In the genomic region with DNA sequence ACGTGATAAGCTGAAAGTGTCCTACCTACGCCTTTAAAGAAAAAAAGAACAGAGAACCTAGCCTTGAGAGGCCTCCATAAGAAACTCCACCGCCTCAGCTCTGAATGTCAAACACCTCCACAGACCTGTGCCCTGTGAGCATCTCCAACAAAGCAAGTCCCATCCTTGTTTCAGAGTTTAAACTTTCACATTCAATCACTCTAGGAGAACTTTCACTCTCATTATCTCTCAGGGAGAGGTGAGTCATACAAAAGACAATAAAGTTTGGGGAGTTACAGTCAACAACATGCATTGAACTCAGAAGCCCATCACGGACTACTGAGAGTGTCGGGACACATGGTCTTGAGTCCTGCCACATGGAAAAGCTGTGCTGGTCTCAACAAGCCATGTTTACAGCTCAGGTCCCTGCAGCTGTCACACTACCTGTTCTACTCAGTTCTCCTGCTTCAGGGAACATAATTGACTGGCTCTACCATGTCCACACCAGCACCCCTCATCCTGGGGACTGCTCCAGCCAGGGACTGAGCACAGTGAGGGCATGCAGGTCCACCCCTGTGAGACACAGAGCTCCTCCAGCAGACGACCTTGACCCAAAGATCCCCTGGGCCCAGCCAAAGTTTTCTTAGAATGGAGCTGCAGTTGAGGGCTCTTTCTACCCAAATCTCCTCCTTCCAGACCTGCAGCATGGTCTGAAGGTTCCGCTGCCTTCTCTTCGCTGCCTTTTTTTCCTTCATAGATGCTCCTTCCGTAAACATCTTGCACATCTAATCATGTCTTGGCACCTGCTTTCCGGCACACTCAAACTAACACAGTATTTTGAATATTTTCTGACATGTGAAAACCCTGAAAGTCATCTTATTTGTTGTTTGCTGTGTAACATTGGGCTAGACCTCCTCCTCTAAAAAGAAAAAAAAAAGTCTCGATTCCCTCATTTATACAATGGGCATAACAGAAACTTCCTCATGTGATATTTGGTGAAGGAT, we compare ENCODE assay signal across 8 cellular contexts.
DNase-seq lines count a peak whose midpoint lies in the region; ATAC-seq and TF ChIP-seq lines count a peak whose summit lies in the region.

No MANE protein-coding gene starts in this region.

- peak overlapping the region; percentile 83 for H3K27ac ChIP-seq in DND-41 (ENCODE audit: low read length)
- no peak overlapping the region for H3K27ac ChIP-seq in caudate nucleus (ENCODE audit: low read depth, low read length)

- no peak for TF ChIP-seq CTCF in DND-41 (IDR thresholded peaks at IDR 0.05; ENCODE audit: borderline replicate concordance, extremely low read depth, low read length, poor library complexity, severe bottlenecking)

- peaks cover 76% of the 10 kb centered on the region for H3K79me2 ChIP-seq in DND-41 (ENCODE audit: insufficient read depth, low read length)

- peaks cover 98% of the 10 kb centered on the region for H3K4me1 Mint-ChIP-seq in activated naive CD4-positive, alpha-beta T cell treated with anti-CD3 and anti-CD28 coated beads, Interleukin-2, amount 50 U/mL, for 24 hours
- peaks cover 92 to 99% of the 10 kb centered on the region in 2 donors for H3K4me1 Mint-ChIP-seq in natural killer cell treated with Interleukin-12 subunit alpha and Interleukin-12 subunit beta and Interleukin-15 and Interleukin-18, amount 100 ng/mL, for 72 hours (ENCODE audit: low read depth in 2 of 2)

- H3K4me1 ChIP-seq in DND-41 (ENCODE audit: insufficient read depth, low read length): peaks cover 74% of the 10 kb centered on the region

- ATAC-seq in DND-41 (ENCODE audit: insufficient read depth, low read depth) (0 out of 3 replicates have a peak, but pooled peaks have one; percentile 2), GM19468 (IDR thresholded peaks at IDR 0.05; ENCODE audit: extremely low read depth, unreplicated experiment) (peak; percentile 35), HG03558 (IDR thresholded peaks at IDR 0.05; ENCODE audit: extremely low read depth, unreplicated experiment) (peak; percentile 46)
- peak; percentile 81 to 84 for ATAC-seq in natural killer cell treated with Interleukin-12 subunit alpha and Interleukin-12 subunit beta and Interleukin-15 and Interleukin-18, amount 100 ng/mL, for 72 hours

- H3K9me3 Mint-ChIP-seq in activated naive CD4-positive, alpha-beta T cell treated with anti-CD3 and anti-CD28 coated beads, Interleukin-2, amount 50 U/mL, for 24 hours: no peaks in the 10 kb centered on the region
- H3K9me3 Mint-ChIP-seq in natural killer cell treated with Interleukin-12 subunit alpha and Interleukin-12 subunit beta and Interleukin-15 and Interleukin-18, amount 100 ng/mL, for 72 hours: no peaks in the 10 kb centered on the region

- H3K27me3 ChIP-seq in DND-41 (ENCODE audit: insufficient read depth, low read length, poor library complexity): no peaks in the 10 kb centered on the region

- H3K36me3 Mint-ChIP-seq in activated naive CD4-positive, alpha-beta T cell treated with anti-CD3 and anti-CD28 coated beads, Interleukin-2, amount 50 U/mL, for 24 hours: peaks cover 46% of the 10 kb centered on the region
- H3K36me3 Mint-ChIP-seq in natural killer cell treated with Interleukin-12 subunit alpha and Interleukin-12 subunit beta and Interleukin-15 and Interleukin-18, amount 100 ng/mL, for 72 hours: peaks cover 92% of the 10 kb centered on the region

- DNase-seq in DND-41: no peak
- no peak for DNase-seq in natural killer cell treated with Interleukin-12 subunit alpha and Interleukin-12 subunit beta and Interleukin-15 and Interleukin-18, amount 100 ng/mL, for 72 hours (ENCODE audit: low spot score)
- no peak for DNase-seq in NCI-H1694 treated with DMSO at 0.1 percent for 48 hours (lab: John Stamatoyannopoulos, UW)
- no peak for DNase-seq in SHP77 (lab: John Stamatoyannopoulos, UW)
- DNase-seq in caudate nucleus (lab: John Stamatoyannopoulos, UW): no peak

- no peaks in the 10 kb centered on the region for H3K27me3 Mint-ChIP-seq in activated naive CD4-positive, alpha-beta T cell treated with anti-CD3 and anti-CD28 coated beads, Interleukin-2, amount 50 U/mL, for 24 hours
- H3K27me3 Mint-ChIP-seq in natural killer cell treated with Interleukin-12 subunit alpha and Interleukin-12 subunit beta and Interleukin-15 and Interleukin-18, amount 100 ng/mL, for 72 hours: no peaks in the 10 kb centered on the region

- peak overlapping the region; percentile 17 for H3K4me2 ChIP-seq in DND-41 (ENCODE audit: insufficient read depth, low read length)

- peak overlapping the region; percentile 34 for H3K9ac ChIP-seq in DND-41 (ENCODE audit: low read depth, low read length)

- no peaks in the 10 kb centered on the region for H3K9me3 ChIP-seq in DND-41 (ENCODE audit: insufficient read depth, low read length, severe bottlenecking)

- 0 out of 2 replicates have a peak, but pooled peaks cover 2% of the 10 kb centered on the region for H4K20me1 ChIP-seq in DND-41 (ENCODE audit: insufficient read depth, low read length)

- H3K27ac Mint-ChIP-seq in activated naive CD4-positive, alpha-beta T cell treated with anti-CD3 and anti-CD28 coated beads, Interleukin-2, amount 50 U/mL, for 24 hours: peak overlapping the region; percentile 98
- peak overlapping the region; percentile 95 to 96 for H3K27ac Mint-ChIP-seq in natural killer cell treated with Interleukin-12 subunit alpha and Interleukin-12 subunit beta and Interleukin-15 and Interleukin-18, amount 100 ng/mL, for 72 hours

- H2AFZ ChIP-seq in DND-41 (ENCODE audit: low read depth, low read length): no peak overlapping the region

- H3K4me3 Mint-ChIP-seq in activated naive CD4-positive, alpha-beta T cell treated with anti-CD3 and anti-CD28 coated beads, Interleukin-2, amount 50 U/mL, for 24 hours: peak overlapping the region; percentile 86
- peak overlapping the region; percentile 88 for H3K4me3 Mint-ChIP-seq in natural killer cell treated with Interleukin-12 subunit alpha and Interleukin-12 subunit beta and Interleukin-15 and Interleukin-18, amount 100 ng/mL, for 72 hours

- H3K36me3 ChIP-seq in DND-41 (ENCODE audit: insufficient read depth, low read length): peaks cover 87% of the 10 kb centered on the region

- H3K4me3 ChIP-seq in DND-41 (ENCODE audit: low read depth in 1 of 2, low read length in 2 of 2): no peak overlapping the region; a peak in 1 of 4 replicates

Comparison
In these comparisons a context has a peak if more than half of its experiments do, and no peak if none do; other contexts are left out.
1. ATAC-seq: peak in every context shown above with its lines; median percentile 82 in natural killer cell treated with Interleukin-12 subunit alpha and Interleukin-12 subunit beta and Interleukin-15 and Interleukin-18, amount 100 ng/mL, for 72 hours; 46 in HG03558; 35 in GM19468; 2 in DND-41.